ENCODE assay signal across 2 cellular contexts in genomic region chr12:130947028-130947427, GRCh38.
TF ChIP-seq lines count a peak whose summit lies in the region.

No MANE protein-coding gene starts in this region.

TF ChIP-seq in GM23338, 12 proteins besides CTCF, POLR2A, EP300 and RAD21:
- no peak for TF ChIP-seq STAT1 (IDR thresholded peaks at IDR 0.05; ENCODE audit: unreplicated experiment)
- TF ChIP-seq, protein P1, sequence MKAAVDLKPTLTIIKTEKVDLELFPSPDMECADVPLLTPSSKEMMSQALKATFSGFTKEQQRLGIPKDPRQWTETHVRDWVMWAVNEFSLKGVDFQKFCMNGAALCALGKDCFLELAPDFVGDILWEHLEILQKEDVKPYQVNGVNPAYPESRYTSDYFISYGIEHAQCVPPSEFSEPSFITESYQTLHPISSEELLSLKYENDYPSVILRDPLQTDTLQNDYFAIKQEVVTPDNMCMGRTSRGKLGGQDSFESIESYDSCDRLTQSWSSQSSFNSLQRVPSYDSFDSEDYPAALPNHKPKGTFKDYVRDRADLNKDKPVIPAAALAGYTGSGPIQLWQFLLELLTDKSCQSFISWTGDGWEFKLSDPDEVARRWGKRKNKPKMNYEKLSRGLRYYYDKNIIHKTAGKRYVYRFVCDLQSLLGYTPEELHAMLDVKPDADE (IDR thresholded peaks at IDR 0.05), result no peak
- no peak for TF ChIP-seq CREB1 (CRISPR knock-in tag; IDR thresholded peaks at IDR 0.05; ENCODE audit: low read depth)
- no peak for TF ChIP-seq NANOG (IDR thresholded peaks at IDR 0.05; ENCODE audit: borderline replicate concordance)
- TF ChIP-seq EZH2phosphoT487 (IDR thresholded peaks at IDR 0.05; ENCODE audit: unreplicated experiment), result no peak
- no peak for TF ChIP-seq EZH2 (IDR thresholded peaks at IDR 0.05; ENCODE audit: low read depth, unreplicated experiment)
- no peak for TF ChIP-seq JUNB (IDR thresholded peaks at IDR 0.05; ENCODE audit: unreplicated experiment)
- TF ChIP-seq ZNF331 (CRISPR knock-in tag; IDR thresholded peaks at IDR 0.05; ENCODE audit: low read depth), result no peak
- TF ChIP-seq ZNF114 (CRISPR knock-in tag; IDR thresholded peaks at IDR 0.05), result no peak
- TF ChIP-seq POLR2AphosphoS5 (IDR thresholded peaks at IDR 0.05; ENCODE audit: low read depth), result no peak

TF ChIP-seq in H1, 55 proteins besides CTCF, POLR2A, EP300 and RAD21:
- 0 out of 2 replicates have a peak, but pooled peaks have one; percentile 25 for TF ChIP-seq TEAD4 (IDR thresholded peaks at IDR 0.05; ENCODE audit: low read depth, low read length)
- TF ChIP-seq SP2 (IDR thresholded peaks at IDR 0.05; ENCODE audit: low read length), result no peak
